ENCODE assay signal across 1 cellular context in the genomic region with DNA sequence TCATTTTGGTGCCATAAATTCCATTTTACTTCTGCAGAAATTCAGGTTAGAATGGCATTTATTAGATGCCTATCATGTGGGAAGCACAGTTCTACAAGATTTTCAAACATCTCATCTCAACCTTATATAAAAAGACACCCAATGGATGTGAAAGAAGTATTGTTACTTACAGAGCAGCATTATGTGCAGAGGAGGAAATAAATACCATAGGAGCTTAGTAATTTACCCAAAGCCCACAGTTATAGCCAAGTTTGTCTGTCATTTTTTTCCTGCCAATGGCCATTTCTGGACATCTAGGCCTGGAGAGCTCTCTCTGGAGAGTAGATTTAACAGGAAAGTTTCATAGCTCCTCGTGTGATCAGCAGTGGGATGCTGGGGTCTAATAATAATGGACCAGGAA.
TF ChIP-seq lines count a peak whose summit lies in the region.

No MANE protein-coding gene starts in this region.

TF ChIP-seq in IMR-90, 13 proteins besides CTCF, POLR2A, EP300 and RAD21 (continued from another document):
- TF ChIP-seq, protein P1, sequence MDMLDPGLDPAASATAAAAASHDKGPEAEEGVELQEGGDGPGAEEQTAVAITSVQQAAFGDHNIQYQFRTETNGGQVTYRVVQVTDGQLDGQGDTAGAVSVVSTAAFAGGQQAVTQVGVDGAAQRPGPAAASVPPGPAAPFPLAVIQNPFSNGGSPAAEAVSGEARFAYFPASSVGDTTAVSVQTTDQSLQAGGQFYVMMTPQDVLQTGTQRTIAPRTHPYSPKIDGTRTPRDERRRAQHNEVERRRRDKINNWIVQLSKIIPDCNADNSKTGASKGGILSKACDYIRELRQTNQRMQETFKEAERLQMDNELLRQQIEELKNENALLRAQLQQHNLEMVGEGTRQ (IDR thresholded peaks at IDR 0.05; ENCODE audit: low read depth, low read length), result no peak
- TF ChIP-seq RFX5 (IDR thresholded peaks at IDR 0.05; ENCODE audit: low read depth, low read length), result no peak
- no peak for TF ChIP-seq MAZ (IDR thresholded peaks at IDR 0.05; ENCODE audit: borderline replicate concordance, low read depth, low read length)
- TF ChIP-seq BHLHE40 (IDR thresholded peaks at IDR 0.05; ENCODE audit: low read depth, low read length), result no peak
- TF ChIP-seq RCOR1 (IDR thresholded peaks at IDR 0.05; ENCODE audit: insufficient replicate concordance, low read length), result no peak
- TF ChIP-seq FOS (IDR thresholded peaks at IDR 0.05; ENCODE audit: low read depth, low read length), result no peak
- no peak for TF ChIP-seq SMC3 (IDR thresholded peaks at IDR 0.05; ENCODE audit: low read depth, low read length)
- TF ChIP-seq MAFK (IDR thresholded peaks at IDR 0.05; ENCODE audit: low read depth, low read length), result no peak
- TF ChIP-seq, protein P2, sequence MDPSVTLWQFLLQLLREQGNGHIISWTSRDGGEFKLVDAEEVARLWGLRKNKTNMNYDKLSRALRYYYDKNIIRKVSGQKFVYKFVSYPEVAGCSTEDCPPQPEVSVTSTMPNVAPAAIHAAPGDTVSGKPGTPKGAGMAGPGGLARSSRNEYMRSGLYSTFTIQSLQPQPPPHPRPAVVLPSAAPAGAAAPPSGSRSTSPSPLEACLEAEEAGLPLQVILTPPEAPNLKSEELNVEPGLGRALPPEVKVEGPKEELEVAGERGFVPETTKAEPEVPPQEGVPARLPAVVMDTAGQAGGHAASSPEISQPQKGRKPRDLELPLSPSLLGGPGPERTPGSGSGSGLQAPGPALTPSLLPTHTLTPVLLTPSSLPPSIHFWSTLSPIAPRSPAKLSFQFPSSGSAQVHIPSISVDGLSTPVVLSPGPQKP (IDR thresholded peaks at IDR 0.05; ENCODE audit: borderline replicate concordance, low read depth, low read length), result no peak
- TF ChIP-seq CEBPB (IDR thresholded peaks at IDR 0.05; ENCODE audit: low read depth, low read length), result no peak
TF ChIP-seq in IMR-90: peak in this region for 0.
